16 cellular contexts compared by ENCODE assay signal in genomic region chr12:53514626-53515290, GRCh38. TPM values are rescaled to one million over a fixed set of nuclear protein-coding genes. Genes with fewer than 3 reads are reported as not detected.
DNase-seq lines count a peak whose midpoint lies in the region; ATAC-seq and TF ChIP-seq lines count a peak whose summit lies in the region.
"Had no signal": no experiment of that assay in that cellular context is flagged by ENCODE, and none has a peak within 500 bp of the region (broad histone marks: within the 10 kb centered on the region; RNA-seq: fewer than 3 reads in every experiment).

No MANE protein-coding gene starts in this region.

- H3K36me3 Mint-ChIP-seq in CD4-positive, CD25-positive, alpha-beta regulatory T cell, result peaks cover 32% of the 10 kb centered on the region
- peaks cover 3% of the 10 kb centered on the region; the same call in 1 of the 2 replicates for H3K36me3 Mint-ChIP-seq in WTC11

- in situ Hi-C loops in G401 (cut with HindIII; ENCODE audit: low sequenced_read_pairs), result loop anchor here (5.0 kb wide), 1 partner anchor 172 kb away; no protein-coding TSS in a partner anchor

- H3K9me3 Mint-ChIP-seq in CD4-positive, CD25-positive, alpha-beta regulatory T cell, result no peaks in the 10 kb centered on the region
- H3K9me3 Mint-ChIP-seq in WTC11, result no peaks in the 10 kb centered on the region

- no peaks in the 10 kb centered on the region for H3K4me1 ChIP-seq in CD4-positive, CD25-positive, alpha-beta regulatory T cell (ENCODE audit: control insufficient read depth, insufficient read depth, low read length, poor library complexity, severe bottlenecking)
- H3K4me1 ChIP-seq in lung (ENCODE audit: control insufficient read depth in 2 of 2, insufficient read depth in 2 of 2, low read length in 2 of 2), result peaks cover 0 to 6% of the 10 kb centered on the region in 2 donors

- POLR2A ChIA-PET in WTC11 (lab: Charles Lee), result interaction anchor here (2.2 kb wide), 1 partner anchor 14 kb away, joined by 7 read pairs; the partner anchor contains the start of gene TARBP2

- H3K27ac Mint-ChIP-seq in CD4-positive, CD25-positive, alpha-beta regulatory T cell, result peak overlapping the region in 2 of 3 donors; percentile 4 to 45
- H3K27ac Mint-ChIP-seq in WTC11, result no peak overlapping the region

- WGBS in lung, 2 donors, result 60 to 67% methylated on average over 6 of the region's 6 CpGs

- TF ChIP-seq CTCF in lung (IDR thresholded peaks at IDR 0.05; ENCODE audit: control extremely low read depth, extremely low read depth) (no peak), WTC11 (IDR thresholded peaks at IDR 0.05) (no peak)

- no peaks in the 10 kb centered on the region for H3K27me3 ChIP-seq in CD4-positive, CD25-positive, alpha-beta regulatory T cell (ENCODE audit: control insufficient read depth, insufficient read depth, low read length)
- H3K27me3 ChIP-seq in lung (ENCODE audit: control insufficient read depth, insufficient read depth), result no peaks in the 10 kb centered on the region

- H3K4me3 ChIP-seq in CD4-positive, CD25-positive, alpha-beta regulatory T cell (ENCODE audit: low read depth, low read length), result no peak overlapping the region
- H3K4me3 ChIP-seq in lung, result no peak overlapping the region

- no peak for DNase-seq in CD4-positive, CD25-positive, alpha-beta regulatory T cell
- DNase-seq in G401 (ENCODE audit: low spot score) (peak; percentile 98), cerebellar cortex (ENCODE audit: low spot score) (peak; percentile 97), lung (ENCODE audit: low spot score) (no peak), NCI-H345 treated with DMSO at 0.1 percent for 48 hours (lab: John Stamatoyannopoulos, UW; ENCODE audit: unreplicated experiment) (no peak), globus pallidus (ENCODE audit: low spot score) (no peak), WTC11 (ENCODE audit: low spot score) (no peak), middle frontal gyrus (ENCODE audit: extremely low spot score, low spot score) (no peak)
- DNase-seq: DMS153, KG1, NCI-H1436, NCI-H2081, NCI-H226 had no signal

- peaks cover 61% of the 10 kb centered on the region for H3K36me3 ChIP-seq in CD4-positive, CD25-positive, alpha-beta regulatory T cell (ENCODE audit: control insufficient read depth, insufficient read depth, low read length)
- peaks cover 40 to 56% of the 10 kb centered on the region in 2 donors for H3K36me3 ChIP-seq in lung (ENCODE audit: control insufficient read depth in 2 of 2, insufficient read depth in 2 of 2, low read length in 2 of 2)

- H3K27me3 Mint-ChIP-seq in CD4-positive, CD25-positive, alpha-beta regulatory T cell, result no peaks in the 10 kb centered on the region
- no peaks in the 10 kb centered on the region for H3K27me3 Mint-ChIP-seq in WTC11 (ENCODE audit: low read depth)

- peaks cover 0 to 4% (median 0%) of the 10 kb centered on the region in 4 donors for H3K4me1 Mint-ChIP-seq in CD4-positive, CD25-positive, alpha-beta regulatory T cell
- peaks cover 8% of the 10 kb centered on the region for H3K4me1 Mint-ChIP-seq in WTC11

- H3K27ac ChIP-seq in CD4-positive, CD25-positive, alpha-beta regulatory T cell (ENCODE audit: insufficient read depth, low read length, poor library complexity, severe bottlenecking), result no peak overlapping the region
- H3K27ac ChIP-seq in lung (ENCODE audit: low read depth in 1 of 2, low read length in 1 of 2), result peak overlapping the region in 1 of 2 donors; percentile 71
- H3K27ac ChIP-seq: C4-2B, RWPE1 had no signal

- H3K9me3 ChIP-seq in CD4-positive, CD25-positive, alpha-beta regulatory T cell (ENCODE audit: control insufficient read depth in 2 of 2, low read length in 2 of 2), result no peaks in the 10 kb centered on the region
- no peaks in the 10 kb centered on the region for H3K9me3 ChIP-seq in lung (ENCODE audit: control insufficient read depth in 2 of 2, insufficient read depth in 1 of 2, low read length in 1 of 2)

- CTCF ChIA-PET in WTC11 (lab: Charles Lee), result interaction anchor here (1.4 kb wide), 1 partner anchor 29 kb away, joined by 3 read pairs; no protein-coding TSS in a partner anchor

- H3K4me3 Mint-ChIP-seq in CD4-positive, CD25-positive, alpha-beta regulatory T cell, result no peak overlapping the region
- H3K4me3 Mint-ChIP-seq in WTC11, result no peak overlapping the region

- ATAC-seq in CD4-positive, CD25-positive, alpha-beta regulatory T cell (ENCODE audit: low read depth in 2 of 2), result no peak
- ATAC-seq in lung (ENCODE audit: insufficient read depth, low FRiP score) (peak; percentile 10), WTC11 (no peak)

TF ChIP-seq in WTC11, 78 proteins besides CTCF, POLR2A, EP300 and RAD21 (continues in another document):
- TF ChIP-seq JAZF1 (CRISPR knock-in tag; IDR thresholded peaks at IDR 0.05) (no peak), MLX (CRISPR knock-in tag; IDR thresholded peaks at IDR 0.05) (no peak), NR3C1 (CRISPR knock-in tag; conservative IDR thresholded peaks at IDR 0.05; ENCODE audit: low read depth) (no peak), ERG (CRISPR knock-in tag; IDR thresholded peaks at IDR 0.05) (no peak), ZBTB43 (CRISPR knock-in tag; IDR thresholded peaks at IDR 0.05) (no peak), TP53 (CRISPR knock-in tag; IDR thresholded peaks at IDR 0.05) (no peak), SMAD4 (CRISPR knock-in tag; IDR thresholded peaks at IDR 0.05) (no peak), FOXK1 (CRISPR knock-in tag; IDR thresholded peaks at IDR 0.05) (no peak), RORB (CRISPR knock-in tag; IDR thresholded peaks at IDR 0.05) (no peak)
- TF ChIP-seq, protein P1, sequence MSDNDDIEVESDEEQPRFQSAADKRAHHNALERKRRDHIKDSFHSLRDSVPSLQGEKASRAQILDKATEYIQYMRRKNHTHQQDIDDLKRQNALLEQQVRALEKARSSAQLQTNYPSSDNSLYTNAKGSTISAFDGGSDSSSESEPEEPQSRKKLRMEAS (CRISPR knock-in tag; IDR thresholded peaks at IDR 0.05), result no peak
- TF ChIP-seq, protein P2, sequence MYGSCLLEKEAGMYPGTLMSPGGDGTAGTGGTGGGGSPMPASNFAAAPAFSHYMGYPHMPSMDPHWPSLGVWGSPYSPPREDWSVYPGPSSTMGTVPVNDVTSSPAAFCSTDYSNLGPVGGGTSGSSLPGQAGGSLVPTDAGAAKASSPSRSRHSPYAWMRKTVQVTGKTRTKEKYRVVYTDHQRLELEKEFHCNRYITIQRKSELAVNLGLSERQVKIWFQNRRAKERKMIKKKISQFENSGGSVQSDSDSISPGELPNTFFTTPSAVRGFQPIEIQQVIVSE (CRISPR knock-in tag; IDR thresholded peaks at IDR 0.05; ENCODE audit: borderline replicate concordance), result no peak

RNA-seq across cellular contexts. Expression of gene NPFF, which starts 7.5 kb away (rescaled TPM):
- total RNA-seq in CD4-positive, CD25-positive, alpha-beta regulatory T cell, result not detected
- polyA plus RNA-seq in CD4-positive, CD25-positive, alpha-beta regulatory T cell, result not detected
- total RNA-seq in G401 (2014; rRNA removed; shearing (Covaris generic)), result 10.7 TPM in 1 of 2 replicates, not detected in the other
- total RNA-seq in lung (not detected), WTC11 (2021) (0.57 to 0.80 TPM (median 0.59 TPM) in 3 replicates)
- polyA plus RNA-seq in lung, result under 1 TPM in 1 of 2 donors, not detected in 1; 0.45 TPM
- total RNA-seq: H1 had no signal
- polyA plus RNA-seq: H1 had no signal

RNA-seq across cellular contexts. Expression of gene TARBP2, which starts 13.7 kb away (rescaled TPM):
- 25.1 TPM for total RNA-seq in CD4-positive, CD25-positive, alpha-beta regulatory T cell
- 10 to 100 TPM; 22.5 to 29.1 (median 25.6) TPM for polyA plus RNA-seq in CD4-positive, CD25-positive, alpha-beta regulatory T cell
- total RNA-seq in G401 (2014; rRNA removed; shearing (Covaris generic)), result 117 and 119 TPM in 2 replicates
- total RNA-seq in lung (10 to 100 TPM; 32.6 to 41.3 TPM), WTC11 (2021) (69.0 to 74.0 TPM (median 69.1 TPM) in 3 replicates)
- 10 to 100 TPM; 32.2 to 37.1 TPM for polyA plus RNA-seq in lung

RNA-seq across cellular contexts. Expression of gene MAP3K12, which starts 15.5 kb away (rescaled TPM):
- 31.5 TPM for total RNA-seq in CD4-positive, CD25-positive, alpha-beta regulatory T cell
- 1 to 10 TPM; 3.8 to 4.6 (median 4.4) TPM for polyA plus RNA-seq in CD4-positive, CD25-positive, alpha-beta regulatory T cell
- 29.5 and 32.8 TPM in 2 replicates for total RNA-seq in G401 (2014; rRNA removed; shearing (Covaris generic))
- total RNA-seq in lung (10 to 100 TPM; 21.2 to 25.4 TPM), WTC11 (2021) (23.6 to 27.9 TPM (median 25.1 TPM) in 3 replicates)
- polyA plus RNA-seq in lung, result 10 to 100 TPM; 13.4 to 18.9 TPM

Comparison
In these comparisons a context has a peak if more than half of its experiments do, and no peak if none do; other contexts are left out.
1. DNase-seq: peak in G401 (single experiment) and cerebellar cortex (single experiment); none in CD4-positive, CD25-positive, alpha-beta regulatory T cell (0 of 3), lung (single experiment), NCI-H345 treated with DMSO at 0.1 percent for 48 hours (single experiment), globus pallidus (single experiment), WTC11 (single experiment) and middle frontal gyrus (single experiment).